In genomic region chr17:66192378-66192687, GRCh38 we compare ENCODE assay signal across 9 cellular contexts. TPM values are rescaled to one million over a fixed set of nuclear protein-coding genes. Genes with fewer than 3 reads are reported as not detected.
DNase-seq lines count a peak whose midpoint lies in the region; ATAC-seq and TF ChIP-seq lines count a peak whose summit lies in the region.
"Had no signal": no experiment of that assay in that cellular context is flagged by ENCODE, and none has a peak within 500 bp of the region (broad histone marks: within the 10 kb centered on the region; RNA-seq: fewer than 3 reads in every experiment).

No MANE protein-coding gene starts in this region.

- 6% methylated on average over 10 of the region's 10 CpGs for WGBS in thymus

- ATAC-seq in left lung (no peak), GM18511 (IDR thresholded peaks at IDR 0.05; ENCODE audit: unreplicated experiment) (no peak)

- H3K27ac ChIP-seq in left lung (peak overlapping the region; percentile 58 to 74), thymus (ENCODE audit: low read depth) (peak overlapping the region; percentile 36)

- intact Hi-C loops in left lung (cut with DNase I), result no loop called here

- H3K4me3 ChIP-seq in adipocyte (ENCODE audit: low read length), result peak overlapping the region; percentile 86
- H3K4me3 ChIP-seq in left lung, result peak overlapping the region; percentile 67 to 72
- H3K4me3 ChIP-seq in thymus (ENCODE audit: low read length), result peak overlapping the region; percentile 82

- TF ChIP-seq CTCF in left lung (IDR thresholded peaks at IDR 0.05), result no peak

- H3K9me3 Mint-ChIP-seq in activated T-cell treated with anti-CD3 and anti-CD28 coated beads, Interleukin-2, amount 50 U/mL, for 24 hours, result no peaks in the 10 kb centered on the region

- H3K9me3 ChIP-seq in adipocyte (ENCODE audit: control insufficient read depth, low read length) (no peaks in the 10 kb centered on the region), left lung (no peaks in the 10 kb centered on the region), thymus (ENCODE audit: control insufficient read depth) (no peaks in the 10 kb centered on the region)

- H3K36me3 Mint-ChIP-seq in activated T-cell treated with anti-CD3 and anti-CD28 coated beads, Interleukin-2, amount 50 U/mL, for 24 hours (ENCODE audit: low read depth), result no peaks in the 10 kb centered on the region

- peaks cover 17% of the 10 kb centered on the region for H3K4me1 Mint-ChIP-seq in activated T-cell treated with anti-CD3 and anti-CD28 coated beads, Interleukin-2, amount 50 U/mL, for 24 hours (ENCODE audit: low read depth)

- H3K27ac Mint-ChIP-seq in activated T-cell treated with anti-CD3 and anti-CD28 coated beads, Interleukin-2, amount 50 U/mL, for 24 hours, result peak overlapping the region; percentile 83

- H3K36me3 ChIP-seq in adipocyte (ENCODE audit: control insufficient read depth, insufficient read depth, low read length, severe bottlenecking) (no peaks in the 10 kb centered on the region), left lung (no peaks in the 10 kb centered on the region), thymus (ENCODE audit: control insufficient read depth, insufficient read depth) (no peaks in the 10 kb centered on the region)

- no peaks in the 10 kb centered on the region for H3K27me3 Mint-ChIP-seq in activated T-cell treated with anti-CD3 and anti-CD28 coated beads, Interleukin-2, amount 50 U/mL, for 24 hours

- DNase-seq in activated T-cell treated with anti-CD3 and anti-CD28 coated beads, Interleukin-2, amount 50 U/mL, for 24 hours, result no peak
- DNase-seq in activated T-cell treated with anti-CD3 and anti-CD28 coated beads, Interleukin-2, amount 50 U/mL, for 1 hour, result no peak
- DNase-seq in adipocyte (ENCODE audit: low read depth), result no peak
- no peak for DNase-seq in left lung
- DNase-seq in NCI-H1417 treated with DMSO at 0.1 percent for 48 hours (lab: John Stamatoyannopoulos, UW), result no peak
- DNase-seq in activated CD4-positive, alpha-beta T cell treated with anti-CD3 and anti-CD28 coated beads for 4 hours, result no peak

- H3K4me3 Mint-ChIP-seq in activated T-cell treated with anti-CD3 and anti-CD28 coated beads, Interleukin-2, amount 50 U/mL, for 24 hours, result peak overlapping the region; percentile 85

- peak overlapping the region; percentile 89 for H3K9ac ChIP-seq in adipocyte (ENCODE audit: low read length)

- H3K4me1 ChIP-seq in adipocyte (ENCODE audit: control insufficient read depth, insufficient read depth, low read length), result peaks cover 14% of the 10 kb centered on the region
- H3K4me1 ChIP-seq in left lung, result peaks cover 5 to 22% of the 10 kb centered on the region in 2 donors
- H3K4me1 ChIP-seq in thymus (ENCODE audit: control insufficient read depth, insufficient read depth, low read length), result peaks cover 7% of the 10 kb centered on the region

- H3K27me3 ChIP-seq in adipocyte (replicated peaks; ENCODE audit: control insufficient read depth, insufficient read depth, low read length), result no peaks in the 10 kb centered on the region
- H3K27me3 ChIP-seq in left lung, result peaks cover 0 to 13% of the 10 kb centered on the region in 2 donors
- H3K27me3 ChIP-seq in thymus (ENCODE audit: control insufficient read depth, insufficient read depth), result no peaks in the 10 kb centered on the region

RNA-seq across cellular contexts. Expression of gene CEP112, which starts 0.4 kb away (rescaled TPM):
- total RNA-seq in left lung, result 10 to 100 TPM; 23.0 to 23.8 TPM
- 8.5 TPM for polyA plus RNA-seq in thymus

RNA-seq across cellular contexts. Expression of gene APOH, which starts 36.9 kb away (rescaled TPM):
- 1 to 10 TPM; 1.3 to 2.7 TPM for total RNA-seq in left lung
- 0.18 TPM for polyA plus RNA-seq in thymus
- total RNA-seq: G401 had no signal
